In genomic region chr12:108315486-108316105, GRCh38 we compare ENCODE assay signal across 14 cellular contexts. TPM values are rescaled to one million over a fixed set of nuclear protein-coding genes. Genes with fewer than 3 reads are reported as not detected.
DNase-seq lines count a peak whose midpoint lies in the region; ATAC-seq, FAIRE-seq and TF ChIP-seq lines count a peak whose summit lies in the region.
"Had no signal": no experiment of that assay in that cellular context is flagged by ENCODE, and none has a peak within 500 bp of the region (broad histone marks: within the 10 kb centered on the region; RNA-seq: fewer than 3 reads in every experiment).

No MANE protein-coding gene starts in this region.

- H3K27ac Mint-ChIP-seq in effector memory CD8-positive, alpha-beta T cell: peak overlapping the region; percentile 37 to 93

- peaks cover 1% of the 10 kb centered on the region for H3K36me3 Mint-ChIP-seq in effector memory CD8-positive, alpha-beta T cell (ENCODE audit: insufficient read depth)
- H3K36me3 Mint-ChIP-seq: brain had no signal

- peak; percentile 60 for FAIRE-seq in GM12892 (lab: Jason Lieb, UNC)
- FAIRE-seq: endothelial cell of umbilical vein had no signal

- peaks cover 23 to 40% of the 10 kb centered on the region in 2 donors for H3K4me1 Mint-ChIP-seq in effector memory CD8-positive, alpha-beta T cell (ENCODE audit: low read depth in 2 of 2)

- no peak overlapping the region for H3K4me3 ChIP-seq in brain microvascular endothelial cell (ENCODE audit: low read depth, low read length)
- H3K4me3 ChIP-seq: thyroid gland had no signal

- H3K36me3 ChIP-seq in brain microvascular endothelial cell (replicated peaks): no peaks in the 10 kb centered on the region
- H3K36me3 ChIP-seq: thyroid gland had no signal

- DNase-seq in GM12892 (ENCODE audit: insufficient read length) (no peak), NOMO-1 (lab: John Stamatoyannopoulos, UW; ENCODE audit: unreplicated experiment in 2 of 2) (peak; percentile 15 to 33), pons (ENCODE audit: low spot score) (peak; percentile 43), brain microvascular endothelial cell (no peak), midbrain (lab: John Stamatoyannopoulos, UW) (no peak)
- DNase-seq in effector memory CD8-positive, alpha-beta T cell: no peak
- no peak for DNase-seq in effector CD4-positive, alpha-beta T cell
- DNase-seq: activated gamma-delta T cell, kidney glomerular epithelial cell, NCI-H1048, thyroid gland had no signal

- no peaks in the 10 kb centered on the region for H3K27me3 ChIP-seq in brain microvascular endothelial cell (replicated peaks)
- H3K27me3 ChIP-seq: thyroid gland had no signal

- H3K27me3 Mint-ChIP-seq in effector memory CD8-positive, alpha-beta T cell: peaks cover 0 to 16% of the 10 kb centered on the region in 2 donors

- H3K4me3 Mint-ChIP-seq in effector memory CD8-positive, alpha-beta T cell: peak overlapping the region in 1 of 2 donors; percentile 47
- H3K4me3 Mint-ChIP-seq: brain had no signal

- no peak for TF ChIP-seq CTCF in brain microvascular endothelial cell (IDR thresholded peaks at IDR 0.05; ENCODE audit: low read depth, low read length, missing control alignments)

- no peak for TF ChIP-seq POLR2A in GM12892 (IDR thresholded peaks at IDR 0.05; ENCODE audit: low read depth, low read length)

- no peaks in the 10 kb centered on the region for H3K9me3 Mint-ChIP-seq in effector memory CD8-positive, alpha-beta T cell

- no peak for ATAC-seq in effector memory CD8-positive, alpha-beta T cell (replicated peaks)
- ATAC-seq in GM21390 (IDR thresholded peaks at IDR 0.05; ENCODE audit: unreplicated experiment): no peak

- no peak overlapping the region for H3K27ac ChIP-seq in brain microvascular endothelial cell
- H3K27ac ChIP-seq: thyroid gland had no signal

- in situ Hi-C loops in brain microvascular endothelial cell (cut with HindIII; ENCODE audit: low pct_ligation_motif_present, low sequenced_read_pairs): no loop called here

RNA-seq across cellular contexts. Expression of gene CMKLR1, which starts 23.5 kb away (rescaled TPM):
- polyA plus RNA-seq in GM12892 (2012; ENCODE audit: missing spikeins): 8.0 TPM

Comparison
In these comparisons a context has a peak if more than half of its experiments do, and no peak if none do; other contexts are left out.
1. DNase-seq: peak in NOMO-1 (2 of 2) and pons (single experiment); none in GM12892 (single experiment), effector memory CD8-positive, alpha-beta T cell (0 of 3), brain microvascular endothelial cell (single experiment), effector CD4-positive, alpha-beta T cell (single experiment) and midbrain (single experiment).